ENCODE assay signal across 28 cellular contexts in the genomic region with DNA sequence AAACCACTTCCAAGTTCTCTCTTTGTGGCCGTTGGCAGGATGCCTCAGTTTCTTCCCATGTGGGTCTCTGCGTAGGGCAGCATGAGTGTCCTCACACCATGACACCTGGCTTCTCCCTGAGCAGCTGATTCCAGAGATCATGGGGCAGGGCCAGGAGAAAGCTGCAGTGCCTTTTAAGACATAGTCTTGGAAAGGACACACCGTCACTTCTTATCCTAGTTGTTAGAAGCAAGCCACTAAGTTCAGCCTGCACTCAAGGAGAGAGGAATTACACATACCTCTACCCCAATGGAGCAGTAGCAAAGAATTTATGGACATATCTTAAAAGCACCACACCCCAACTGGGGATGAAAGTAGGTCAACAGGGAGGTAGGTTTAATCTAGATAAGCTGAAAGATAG. TPM values are rescaled to one million over a fixed set of nuclear protein-coding genes. Genes with fewer than 3 reads are reported as not detected.
A peak's percentile ranks its signal among the peaks of the same experiment; 100 is the strongest.
DNase-seq lines count a peak whose midpoint lies in the region; ATAC-seq, FAIRE-seq and TF ChIP-seq lines count a peak whose summit lies in the region.
"Had no signal": no experiment of that assay in that cellular context is flagged by ENCODE, and none has a peak within 500 bp of the region (broad histone marks: within the 10 kb centered on the region; RNA-seq: fewer than 3 reads in every experiment).

No MANE protein-coding gene starts in this region.

- peaks cover 9 to 28% (median 18%) of the 10 kb centered on the region in 4 donors for H3K4me1 Mint-ChIP-seq in CD4-positive, alpha-beta memory T cell
- H3K4me1 Mint-ChIP-seq in T-helper 17 cell: peaks cover 26% of the 10 kb centered on the region

- ATAC-seq in T-helper 17 cell: no peak
- ATAC-seq in mucosa of descending colon: peak; percentile 93
- ATAC-seq: GM12878 had no signal

- H3K9me3 ChIP-seq in CD4-positive, alpha-beta memory T cell (ENCODE audit: control insufficient read depth in 1 of 2, low read length in 2 of 2): no peaks in the 10 kb centered on the region
- no peaks in the 10 kb centered on the region for H3K9me3 ChIP-seq in T-helper 17 cell (ENCODE audit: control insufficient read depth, low read length, poor library complexity, severe bottlenecking)
- no peaks in the 10 kb centered on the region for H3K9me3 ChIP-seq in mucosa of descending colon
- H3K9me3 ChIP-seq in stomach smooth muscle (ENCODE audit: control insufficient read depth in 2 of 2, low read length in 2 of 2): no peaks in the 10 kb centered on the region
- H3K9me3 ChIP-seq: BE2C had no signal

- no peaks in the 10 kb centered on the region for H3K27me3 ChIP-seq in CD4-positive, alpha-beta memory T cell (ENCODE audit: insufficient read depth, low read length)
- H3K27me3 ChIP-seq in stomach smooth muscle (ENCODE audit: control insufficient read depth in 1 of 2, insufficient read depth in 2 of 2, low read length in 2 of 2): no peaks in the 10 kb centered on the region
- H3K27me3 ChIP-seq: BE2C had no signal

- no peaks in the 10 kb centered on the region for H3K4me1 ChIP-seq in CD4-positive, alpha-beta memory T cell (ENCODE audit: insufficient read depth, low read length)
- H3K4me1 ChIP-seq in mucosa of descending colon (ENCODE audit: low read depth) (peaks cover 24% of the 10 kb centered on the region), stomach smooth muscle (ENCODE audit: control insufficient read depth, insufficient read depth, low read length) (peaks cover 38% of the 10 kb centered on the region)
- H3K4me1 ChIP-seq: BE2C had no signal

- H3K27me3 Mint-ChIP-seq in CD4-positive, alpha-beta memory T cell: no peaks in the 10 kb centered on the region
- no peaks in the 10 kb centered on the region for H3K27me3 Mint-ChIP-seq in T-helper 17 cell
- H3K27me3 Mint-ChIP-seq: CD4-positive, alpha-beta T cell had no signal

- peaks cover 49 to 81% of the 10 kb centered on the region in 2 donors for H3K36me3 Mint-ChIP-seq in CD4-positive, alpha-beta memory T cell
- peaks cover 11% of the 10 kb centered on the region for H3K36me3 Mint-ChIP-seq in T-helper 17 cell (ENCODE audit: low read depth)

- no peak overlapping the region for H3K27ac ChIP-seq in CD4-positive, alpha-beta memory T cell (ENCODE audit: low read depth, low read length)
- peak overlapping the region; percentile 41 for H3K27ac ChIP-seq in stomach smooth muscle (ENCODE audit: low read length)
- H3K27ac ChIP-seq: KMS-11, RWPE1, SK-N-MC had no signal

- H3K9ac ChIP-seq in stomach smooth muscle (ENCODE audit: low read length in 2 of 2): no peak overlapping the region
- H3K9ac ChIP-seq: KMS-11 had no signal

- peaks cover 61% of the 10 kb centered on the region for H3K36me3 ChIP-seq in CD4-positive, alpha-beta memory T cell (ENCODE audit: insufficient read depth, low read length)
- H3K36me3 ChIP-seq in mucosa of descending colon (ENCODE audit: low read depth) (peaks cover 14% of the 10 kb centered on the region), stomach smooth muscle (ENCODE audit: control insufficient read depth in 2 of 2, insufficient read depth in 2 of 2, low read length in 2 of 2) (peaks cover 50 to 57% of the 10 kb centered on the region in 2 donors)

- DNase-seq in CD4-positive, alpha-beta memory T cell: no peak
- no peak for DNase-seq in T-helper 17 cell
- DNase-seq in mucosa of descending colon: peak in 1 of 3 donors; percentile 48
- no peak for DNase-seq in GM19239 (ENCODE audit: insufficient read length, low spot score)
- DNase-seq in activated CD4-positive, alpha-beta T cell treated with anti-CD3 and anti-CD28 coated beads for 48 hours: no peak
- DNase-seq in C1 segment of cervical spinal cord (lab: John Stamatoyannopoulos, UW): no peak
- DNase-seq: BE2C; CD4-positive, alpha-beta T cell; DND-41; GOT3; HCEC 1CT; IMR-90; NCI-H1105; NCI-H146; NCI-H2081; NCI-H2171; NCI-H345; NCI-H524; NCI-H774; NK-92 treated with Interleukin-12 subunit alpha and Interleukin-12 subunit beta, amount 100 ng/mL, for 24 hours; SHP77 treated with DMSO at 0.1 percent for 48 hours had no signal

- POLR2A ChIA-PET in CD4-positive, alpha-beta memory T cell (lab: Charles Lee; ENCODE audit: partially characterized antibody): interaction anchor here (0.5 to 2.2 kb wide), 3 partner anchors 11 to 26 kb away, joined by 3 to 6 read pairs (median 3); a partner anchor contains a TSS

- intact Hi-C loops in CD4-positive, alpha-beta memory T cell (cut with micrococcal nuclease): no loop called here
- intact Hi-C loops in mucosa of descending colon (cut with DNase I, micrococcal nuclease): no loop called here

- H3K27ac Mint-ChIP-seq in CD4-positive, alpha-beta memory T cell: peak overlapping the region in 6 of 7 donors; percentile 10 to 72 (median 46)
- peak overlapping the region; percentile 69 for H3K27ac Mint-ChIP-seq in T-helper 17 cell

- CTCF ChIA-PET in CD4-positive, alpha-beta memory T cell (lab: Charles Lee; ENCODE audit: partially characterized antibody): no interaction called here

- no peak overlapping the region for H3K4me3 Mint-ChIP-seq in CD4-positive, alpha-beta memory T cell
- no peak overlapping the region for H3K4me3 Mint-ChIP-seq in T-helper 17 cell
- H3K4me3 Mint-ChIP-seq: CD4-positive, alpha-beta T cell had no signal

- TF ChIP-seq CTCF in mucosa of descending colon (IDR thresholded peaks at IDR 0.05): no peak

- no peak for FAIRE-seq in GM19239 (lab: Jason Lieb, UNC)
- FAIRE-seq: GM12878, HTR-8/SVneo had no signal

- H3K9me3 Mint-ChIP-seq in CD4-positive, alpha-beta memory T cell: no peaks in the 10 kb centered on the region
- H3K9me3 Mint-ChIP-seq: CD4-positive, alpha-beta T cell had no signal

- no peak overlapping the region for H3K4me3 ChIP-seq in CD4-positive, alpha-beta memory T cell (ENCODE audit: low read length in 2 of 2)
- H3K4me3 ChIP-seq in mucosa of descending colon (no peak overlapping the region), stomach smooth muscle (ENCODE audit: low read length in 2 of 2) (no peak overlapping the region)
- H3K4me3 ChIP-seq: GM12878, SK-N-MC had no signal

RNA-seq across cellular contexts. Expression of a gene that starts 16.4 kb away (rescaled TPM):
- not detected for total RNA-seq in CD4-positive, alpha-beta memory T cell
- under 1 TPM in 1 of 2 donors, not detected in 1; 0.19 TPM for polyA plus RNA-seq in CD4-positive, alpha-beta memory T cell
- total RNA-seq in T-helper 17 cell: not detected
- not detected for total RNA-seq in mucosa of descending colon
- total RNA-seq: A673; CD4-positive, alpha-beta T cell; GM12878; IMR-90 had no signal
- polyA plus RNA-seq: GM12878, IMR-90 had no signal

RNA-seq across cellular contexts. Expression of a gene that starts 21.2 kb away (rescaled TPM):
- total RNA-seq in CD4-positive, alpha-beta memory T cell: 10 to 100 TPM; 54.5 to 56.9 TPM
- 10 to 100 TPM; 67.7 to 83.9 TPM for polyA plus RNA-seq in CD4-positive, alpha-beta memory T cell
- total RNA-seq in T-helper 17 cell: 10 to 100 TPM; 44.2 to 49.5 TPM
- total RNA-seq in mucosa of descending colon: 100 to 1,000 TPM in 2 of 3 donors, 10 to 100 TPM in 1; 88.1 to 131 (median 105) TPM

RNA-seq across cellular contexts. Expression of a gene that starts 42.7 kb away (rescaled TPM):
- total RNA-seq in CD4-positive, alpha-beta memory T cell: 1 to 10 TPM; 2.9 to 3.4 TPM
- polyA plus RNA-seq in CD4-positive, alpha-beta memory T cell: 1 to 10 TPM; 3.7 to 4.4 TPM
- 1 to 10 TPM; 1.9 to 2.5 TPM for total RNA-seq in T-helper 17 cell
- 10 to 100 TPM in 1 of 3 donors, 1 to 10 TPM in 2; 2.9 to 14.5 (median 5.4) TPM for total RNA-seq in mucosa of descending colon

RNA-seq across cellular contexts. Expression of a gene that starts 53.5 kb away (rescaled TPM):
- not detected for total RNA-seq in CD4-positive, alpha-beta memory T cell
- polyA plus RNA-seq in CD4-positive, alpha-beta memory T cell: not detected
- total RNA-seq in T-helper 17 cell (under 1 TPM; 0.07 to 0.13 TPM), mucosa of descending colon (10 to 100 TPM in 1 of 3 donors, 1 to 10 TPM in 2; 1.9 to 15.9 (median 3.2) TPM)
